In genomic region chr11:2159536-2160413, GRCh38 we compare ENCODE assay signal across 15 cellular contexts.
DNase-seq lines count a peak whose midpoint lies in the region; ATAC-seq and TF ChIP-seq lines count a peak whose summit lies in the region.
"Had no signal": no experiment of that assay in that cellular context is flagged by ENCODE, and none has a peak within 500 bp of the region (broad histone marks: within the 10 kb centered on the region; RNA-seq: fewer than 3 reads in every experiment).

No MANE protein-coding gene starts in this region.

- H3K27me3 ChIP-seq in endocrine pancreas (ENCODE audit: control insufficient read depth, insufficient read depth, low read length) = no peaks in the 10 kb centered on the region

- peaks cover 57% of the 10 kb centered on the region for H3K27me3 Mint-ChIP-seq in stimulated activated memory B cell treated with anti-CD40 and anti-IgM and Interleukin-4, amounts not matched to agents 10 μg/mL and 1 μg/mL and 100 μg/mL, for 72 hours

- H3K27ac Mint-ChIP-seq in stimulated activated memory B cell treated with anti-CD40 and anti-IgM and Interleukin-4, amounts not matched to agents 10 μg/mL and 1 μg/mL and 100 μg/mL, for 72 hours = no peak overlapping the region
- H3K27ac Mint-ChIP-seq: CD4-positive, alpha-beta memory T cell; H9; HFFc6 had no signal

- H3K4me1 ChIP-seq in endocrine pancreas (ENCODE audit: control insufficient read depth, insufficient read depth, low read length) = no peaks in the 10 kb centered on the region

- TF ChIP-seq CTCF in GM20000 (IDR thresholded peaks at IDR 0.05; ENCODE audit: extremely low read depth, missing control alignments) = no peak

- peak overlapping the region; percentile 70 for H3K9ac ChIP-seq in endocrine pancreas (ENCODE audit: control insufficient read depth, insufficient read depth, low read length)
- H3K9ac ChIP-seq: GM23248 had no signal

- peak overlapping the region; percentile 8 for H3K4me3 ChIP-seq in endocrine pancreas (ENCODE audit: control insufficient read depth, insufficient read depth, low read length)
- H3K4me3 ChIP-seq: GM23248 had no signal

- DNase-seq in NCI-H69 (lab: John Stamatoyannopoulos, UW) = peak; percentile 15
- DNase-seq in GM20000 (ENCODE audit: low spot score) = no peak
- DNase-seq in COLO668 (lab: John Stamatoyannopoulos, UW; ENCODE audit: unreplicated experiment) = no peak
- no peak for DNase-seq in stimulated activated naive CD4-positive, alpha-beta T cell treated with Interleukin-2 at 50 U/mL for 16 hours (lab: John Stamatoyannopoulos, UW)
- DNase-seq: C1 segment of cervical spinal cord; Caco-2; CD4-positive, alpha-beta memory T cell; DMS153; DND-41; GM23248; H9; HFFc6 had no signal

- no peaks in the 10 kb centered on the region for H3K36me3 Mint-ChIP-seq in stimulated activated memory B cell treated with anti-CD40 and anti-IgM and Interleukin-4, amounts not matched to agents 10 μg/mL and 1 μg/mL and 100 μg/mL, for 72 hours
- H3K36me3 Mint-ChIP-seq: CD4-positive, alpha-beta memory T cell had no signal

- no peaks in the 10 kb centered on the region for H3K4me1 Mint-ChIP-seq in stimulated activated memory B cell treated with anti-CD40 and anti-IgM and Interleukin-4, amounts not matched to agents 10 μg/mL and 1 μg/mL and 100 μg/mL, for 72 hours
- H3K4me1 Mint-ChIP-seq: CD4-positive, alpha-beta memory T cell; H9 had no signal

- no peak overlapping the region for H3K4me3 Mint-ChIP-seq in stimulated activated memory B cell treated with anti-CD40 and anti-IgM and Interleukin-4, amounts not matched to agents 10 μg/mL and 1 μg/mL and 100 μg/mL, for 72 hours
- H3K4me3 Mint-ChIP-seq: CD4-positive, alpha-beta memory T cell; H9; HFFc6 had no signal

- no peaks in the 10 kb centered on the region for H3K9me3 ChIP-seq in endocrine pancreas (ENCODE audit: control insufficient read depth, low read length)
- H3K9me3 ChIP-seq: Caco-2 had no signal

- peak; percentile 11 for ATAC-seq in stimulated activated memory B cell treated with anti-CD40 and anti-IgM and Interleukin-4, amounts not matched to agents 10 μg/mL and 1 μg/mL and 100 μg/mL, for 72 hours
- ATAC-seq: HCT116 had no signal

- H3K9me3 Mint-ChIP-seq in stimulated activated memory B cell treated with anti-CD40 and anti-IgM and Interleukin-4, amounts not matched to agents 10 μg/mL and 1 μg/mL and 100 μg/mL, for 72 hours = no peaks in the 10 kb centered on the region
- H3K9me3 Mint-ChIP-seq: CD4-positive, alpha-beta memory T cell; H9; HFFc6 had no signal

- no peaks in the 10 kb centered on the region for H3K36me3 ChIP-seq in endocrine pancreas (ENCODE audit: control insufficient read depth, insufficient read depth, low read length)
